Comparison of ENCODE assay signal across 19 cellular contexts in the genomic region with DNA sequence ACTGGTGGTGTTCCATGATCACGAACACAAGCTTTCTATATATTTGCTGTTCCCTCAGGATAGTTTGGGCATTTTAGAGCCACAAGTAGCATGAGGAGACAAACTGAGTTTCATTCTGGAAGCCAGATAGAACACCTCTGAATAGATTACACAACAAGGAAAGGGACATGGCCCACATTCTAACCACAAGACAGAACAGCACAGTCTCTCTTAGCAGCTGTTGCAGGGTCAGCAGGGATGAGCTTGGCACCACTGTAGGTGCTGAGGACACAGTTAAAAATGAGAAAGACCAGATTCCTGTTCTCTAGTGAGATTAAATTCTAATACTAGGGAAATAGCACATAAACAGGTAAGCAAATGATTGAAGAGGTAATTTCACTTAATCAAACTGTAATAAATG.
DNase-seq lines count a peak whose midpoint lies in the region; ATAC-seq and TF ChIP-seq lines count a peak whose summit lies in the region.
"Had no signal": no experiment of that assay in that cellular context is flagged by ENCODE, and none has a peak within 500 bp of the region (broad histone marks: within the 10 kb centered on the region; RNA-seq: fewer than 3 reads in every experiment).

No MANE protein-coding gene starts in this region.

- POLR2A ChIA-PET in activated CD4-positive, alpha-beta memory T cell treated with anti-CD3 and anti-CD28 coated beads for 36 hours (lab: Charles Lee) = no interaction called here

- H3K4me3 ChIP-seq in MM.1S (ENCODE audit: low read length) = no peak overlapping the region
- H3K4me3 ChIP-seq: BLaER1 treated with 17β-estradiol and CSF1 and Interleukin-3, amounts not matched to agents 10 nM and 100 nM had no signal

- H3K79me2 ChIP-seq in MM.1S (ENCODE audit: low read length) = no peaks in the 10 kb centered on the region

- H2AFZ ChIP-seq in MM.1S (ENCODE audit: low read length) = no peak overlapping the region

- peak; percentile 2 to 18 for DNase-seq in AML-193 (lab: John Stamatoyannopoulos, UW)
- DNase-seq in MM.1S = peak; percentile 43
- peak; percentile 14 for DNase-seq in renal cortical epithelial cell (ENCODE audit: low read depth)
- DNase-seq in activated CD4-positive, alpha-beta memory T cell treated with anti-CD3 and anti-CD28 coated beads for 36 hours = no peak
- DNase-seq: CD4-positive, alpha-beta T cell; HCEC 1CT; NCI-H1092; NCI-H1417 treated with DMSO at 0.1 percent for 48 hours; NCI-H187; NCI-H2171 treated with DMSO at 0.1 percent for 48 hours; NCI-H345; NCI-H510A treated with DMSO at 0.1 percent for 48 hours; NCI-H748 treated with DMSO at 0.1 percent for 48 hours; SK-N-SH had no signal

- no peak overlapping the region for H3K27ac ChIP-seq in MM.1S (ENCODE audit: low read length)
- H3K27ac ChIP-seq: BLaER1 treated with 17β-estradiol and CSF1 and Interleukin-3, amounts not matched to agents 10 nM and 100 nM had no signal

- no peaks in the 10 kb centered on the region for H3K9me3 ChIP-seq in MM.1S (replicated peaks; ENCODE audit: insufficient read depth, low read length)
- H3K9me3 ChIP-seq: BLaER1 treated with 17β-estradiol and CSF1 and Interleukin-3, amounts not matched to agents 10 nM and 100 nM; SK-N-SH had no signal

- no peak for TF ChIP-seq CTCF in MM.1S (IDR thresholded peaks at IDR 0.05; ENCODE audit: low read length)

- no peaks in the 10 kb centered on the region for H3K27me3 Mint-ChIP-seq in activated T-helper 17 cell treated with anti-CD3 and anti-CD28 coated beads, Interleukin-2, amount 50 U/mL, for 72 hours
- no peaks in the 10 kb centered on the region for H3K27me3 Mint-ChIP-seq in activated CD4-positive, alpha-beta memory T cell treated with anti-CD3 and anti-CD28 coated beads for 36 hours
- H3K27me3 Mint-ChIP-seq: CD4-positive, alpha-beta T cell; IgD-negative memory B cell had no signal

- peaks cover 16% of the 10 kb centered on the region for H3K36me3 Mint-ChIP-seq in activated T-helper 17 cell treated with anti-CD3 and anti-CD28 coated beads, Interleukin-2, amount 50 U/mL, for 72 hours (ENCODE audit: low read depth)
- peaks cover 2% of the 10 kb centered on the region for H3K36me3 Mint-ChIP-seq in activated CD4-positive, alpha-beta memory T cell treated with anti-CD3 and anti-CD28 coated beads for 36 hours

- intact Hi-C loops in activated CD4-positive, alpha-beta memory T cell treated with anti-CD3 and anti-CD28 coated beads for 36 hours (cut with micrococcal nuclease) = no loop called here

- H4K20me1 ChIP-seq in MM.1S (ENCODE audit: insufficient read depth, low read length) = no peaks in the 10 kb centered on the region

- no peak overlapping the region for H3K9ac ChIP-seq in MM.1S (ENCODE audit: low read length)
- H3K9ac ChIP-seq: BLaER1 treated with 17β-estradiol and CSF1 and Interleukin-3, amounts not matched to agents 10 nM and 100 nM; SK-N-SH had no signal

- CTCF ChIA-PET in activated CD4-positive, alpha-beta memory T cell treated with anti-CD3 and anti-CD28 coated beads for 36 hours (lab: Charles Lee) = no interaction called here

- H3F3A ChIP-seq in MM.1S (ENCODE audit: insufficient read depth, low read length) = no peaks in the 10 kb centered on the region

- H3K4me2 ChIP-seq in MM.1S (ENCODE audit: low read depth, low read length) = no peak overlapping the region
- H3K4me2 ChIP-seq: BLaER1 treated with 17β-estradiol and CSF1 and Interleukin-3, amounts not matched to agents 10 nM and 100 nM; SK-N-SH had no signal

- no peaks in the 10 kb centered on the region for H3K27me3 ChIP-seq in MM.1S (replicated peaks; ENCODE audit: insufficient read depth, low read length)
- H3K27me3 ChIP-seq: BLaER1 treated with 17β-estradiol and CSF1 and Interleukin-3, amounts not matched to agents 10 nM and 100 nM had no signal

- no peaks in the 10 kb centered on the region for H3K9me3 Mint-ChIP-seq in activated T-helper 17 cell treated with anti-CD3 and anti-CD28 coated beads, Interleukin-2, amount 50 U/mL, for 72 hours
- no peaks in the 10 kb centered on the region for H3K9me3 Mint-ChIP-seq in activated CD4-positive, alpha-beta memory T cell treated with anti-CD3 and anti-CD28 coated beads for 36 hours
- H3K9me3 Mint-ChIP-seq: CD4-positive, alpha-beta T cell; IgD-negative memory B cell had no signal

- H3K4me3 Mint-ChIP-seq in activated T-helper 17 cell treated with anti-CD3 and anti-CD28 coated beads, Interleukin-2, amount 50 U/mL, for 72 hours = no peak overlapping the region
- no peak overlapping the region for H3K4me3 Mint-ChIP-seq in activated CD4-positive, alpha-beta memory T cell treated with anti-CD3 and anti-CD28 coated beads for 36 hours
- H3K4me3 Mint-ChIP-seq: CD4-positive, alpha-beta T cell had no signal

- no peak for TF ChIP-seq POLR2A in GM18505 (IDR thresholded peaks at IDR 0.05; ENCODE audit: borderline replicate concordance, extremely low read depth, insufficient read depth, insufficient read length)

- no peak for ATAC-seq in activated T-helper 17 cell treated with anti-CD3 and anti-CD28 coated beads, Interleukin-2, amount 50 U/mL, for 72 hours (replicated peaks)
- ATAC-seq in GM18505 (IDR thresholded peaks at IDR 0.05; ENCODE audit: unreplicated experiment) (no peak), GM21723 (IDR thresholded peaks at IDR 0.05; ENCODE audit: unreplicated experiment) (no peak)

- H3K9me2 ChIP-seq in MM.1S (replicated peaks; ENCODE audit: insufficient read depth, low read length) = no peaks in the 10 kb centered on the region
- H3K9me2 ChIP-seq: SK-N-SH had no signal

- H3K27ac Mint-ChIP-seq in activated T-helper 17 cell treated with anti-CD3 and anti-CD28 coated beads, Interleukin-2, amount 50 U/mL, for 72 hours = peak overlapping the region; percentile 36
- H3K27ac Mint-ChIP-seq in activated CD4-positive, alpha-beta memory T cell treated with anti-CD3 and anti-CD28 coated beads for 36 hours = no peak overlapping the region
- H3K27ac Mint-ChIP-seq: CD4-positive, alpha-beta T cell; IgD-negative memory B cell had no signal

- H3K4me1 Mint-ChIP-seq in activated T-helper 17 cell treated with anti-CD3 and anti-CD28 coated beads, Interleukin-2, amount 50 U/mL, for 72 hours = peaks cover 14% of the 10 kb centered on the region
- peaks cover 4% of the 10 kb centered on the region for H3K4me1 Mint-ChIP-seq in activated CD4-positive, alpha-beta memory T cell treated with anti-CD3 and anti-CD28 coated beads for 36 hours (ENCODE audit: low read depth)
- H3K4me1 Mint-ChIP-seq: IgD-negative memory B cell had no signal

- no peaks in the 10 kb centered on the region for H3K36me3 ChIP-seq in MM.1S (replicated peaks; ENCODE audit: insufficient read depth, low read length)

- peaks cover 8% of the 10 kb centered on the region; the same call in 1 of the 2 replicates for H3K4me1 ChIP-seq in MM.1S (ENCODE audit: low read length)
